ENCODE assay signal across 6 cellular contexts in the genomic region with DNA sequence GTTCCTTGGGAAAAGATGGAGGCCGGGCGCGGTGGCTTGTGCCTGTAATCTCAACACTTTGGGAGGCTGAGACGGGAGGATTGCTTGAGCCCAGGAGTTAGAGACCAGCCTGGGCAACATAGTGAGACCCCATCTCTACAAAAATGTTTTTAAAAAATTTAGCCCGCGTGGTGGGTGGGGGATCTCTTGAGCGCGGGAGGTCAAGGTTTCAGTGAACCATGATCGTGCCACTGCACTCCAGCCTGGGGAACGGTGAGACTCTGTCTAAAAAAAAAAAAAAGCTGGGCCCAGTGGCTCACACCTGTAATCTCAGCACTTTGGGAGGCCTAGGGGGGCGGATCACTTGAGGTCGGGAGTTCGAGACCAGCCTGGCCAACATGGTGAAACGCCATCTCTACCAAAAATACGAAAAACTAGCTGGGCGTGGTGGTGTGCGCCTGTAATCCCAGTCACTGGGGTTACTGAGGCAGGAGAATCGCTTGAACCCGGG. TPM values are rescaled to one million over a fixed set of nuclear protein-coding genes. Genes with fewer than 3 reads are reported as not detected.
DNase-seq lines count a peak whose midpoint lies in the region; ATAC-seq and TF ChIP-seq lines count a peak whose summit lies in the region.
"Not testable (repeated sequence)": the region's sequence is repeated elsewhere in the genome, so short reads cannot be mapped to it uniquely, and the experiment has no call there.

No MANE protein-coding gene starts in this region.

- 90% methylated on average over 19 of the region's 19 CpGs for WGBS in thymus

- in situ Hi-C loops in brain microvascular endothelial cell (cut with HindIII; ENCODE audit: low pct_ligation_motif_present, low sequenced_read_pairs) = not testable (repeated sequence)

- not testable (repeated sequence) for H3K27me3 ChIP-seq in brain microvascular endothelial cell (replicated peaks); thymus (ENCODE audit: control insufficient read depth, insufficient read depth)

- ATAC-seq in T-cell (replicated peaks in 1 of 4); left ventricle myocardium superior: not testable (repeated sequence)

- POLR2A ChIA-PET in T-cell (lab: Charles Lee) = interaction anchor here (0.5 to 0.8 kb wide), 4 partner anchors 10 to 306 kb away, joined by 4 to 5 read pairs (median 4); no protein-coding TSS in a partner anchor

- not testable (repeated sequence) for DNase-seq in T-cell, brain microvascular endothelial cell
- DNase-seq in left ventricle myocardium superior = peak; percentile 21

- H3K4me3 ChIP-seq in GM12875 (ENCODE audit: low read depth, low read length) (peak overlapping the region; percentile 58), brain microvascular endothelial cell (ENCODE audit: low read depth, low read length) (peak overlapping the region; percentile 99), thymus (ENCODE audit: low read length) (peak overlapping the region; percentile 98)

- intact Hi-C loops in left ventricle myocardium superior (cut with micrococcal nuclease) = loop anchor here (5.0 kb wide), 1 partner anchor 104 kb away; no protein-coding TSS in a partner anchor

- H3K36me3 Mint-ChIP-seq in T-cell (peaks cover 27% of the 10 kb centered on the region), nephron (ENCODE audit: low read depth) (peaks cover 26% of the 10 kb centered on the region)

- H3K36me3 ChIP-seq in brain microvascular endothelial cell (replicated peaks) = not testable (repeated sequence)
- H3K36me3 ChIP-seq in thymus (ENCODE audit: control insufficient read depth, insufficient read depth) = peaks cover 15% of the 10 kb centered on the region

- H3K4me3 Mint-ChIP-seq in T-cell = peak overlapping the region; percentile 91 to 100 (median 99)
- peak overlapping the region; percentile 96 to 100 (median 99) for H3K4me3 Mint-ChIP-seq in nephron

- H3K4me1 Mint-ChIP-seq in T-cell (peaks cover 25 to 44% (median 34%) of the 10 kb centered on the region in 3 donors), nephron (peaks cover 17% of the 10 kb centered on the region)

- H3K9me3 ChIP-seq in thymus (ENCODE audit: control insufficient read depth) = not testable (repeated sequence)

- H3K9me3 Mint-ChIP-seq in T-cell, nephron: not testable (repeated sequence)

- CTCF ChIA-PET in T-cell (lab: Charles Lee) = interaction anchor here (0.6 to 3.3 kb wide), 12 partner anchors 13 to 105 kb away, joined by 3 to 35 read pairs (median 6); partner anchors contain the start of genes DQX1 (in 1 of the 2), INO80B (in 1 of the 2), PCGF1 (in 1 of the 2) and WBP1 (in 1 of the 2)

- peaks cover 19% of the 10 kb centered on the region for H3K4me1 ChIP-seq in thymus (ENCODE audit: control insufficient read depth, insufficient read depth, low read length)

- not testable (repeated sequence) for H3K27me3 Mint-ChIP-seq in T-cell; nephron (ENCODE audit: low read depth)

- H3K27ac ChIP-seq in brain microvascular endothelial cell; thymus (ENCODE audit: low read depth): not testable (repeated sequence)

- peak overlapping the region; percentile 99 to 100 for H3K27ac Mint-ChIP-seq in T-cell
- H3K27ac Mint-ChIP-seq in nephron = peak overlapping the region; percentile 95 to 99 (median 98)

- TF ChIP-seq CTCF in GM12875 (IDR thresholded peaks at IDR 0.05; ENCODE audit: borderline replicate concordance, insufficient read depth, low read depth, low read length); brain microvascular endothelial cell (IDR thresholded peaks at IDR 0.05; ENCODE audit: low read depth, low read length, missing control alignments); nephron (IDR thresholded peaks at IDR 0.05; ENCODE audit: unreplicated experiment in 3 of 3): not testable (repeated sequence)

RNA-seq across cellular contexts. Expression of gene TTC31, which starts 0.8 kb away (rescaled TPM):
- 10 to 100 TPM; 33.1 to 45.8 (median 44.6) TPM for total RNA-seq in T-cell
- 9.4 TPM for total RNA-seq in left ventricle myocardium superior
- 23.5 TPM for polyA plus RNA-seq in thymus

RNA-seq across cellular contexts. Expression of gene CCDC142, which starts 0.9 kb away (rescaled TPM):
- 10 to 100 TPM; 16.1 to 59.3 (median 56.7) TPM for total RNA-seq in T-cell
- total RNA-seq in left ventricle myocardium superior = 6.6 TPM
- polyA plus RNA-seq in thymus = 6.7 TPM

RNA-seq across cellular contexts. Expression of gene MRPL53, which starts 11.2 kb away (rescaled TPM):
- total RNA-seq in T-cell = 10 to 100 TPM; 53.9 to 77.9 (median 59.4) TPM
- 163 TPM for total RNA-seq in left ventricle myocardium superior
- polyA plus RNA-seq in thymus = 67.7 TPM

RNA-seq across cellular contexts. Expression of gene LBX2, which starts 15.7 kb away (rescaled TPM):
- total RNA-seq in T-cell (under 1 TPM in 4 of 5 donors, not detected in 1; 0.32 to 0.73 (median 0.66) TPM), left ventricle myocardium superior (0.52 TPM)
- polyA plus RNA-seq in thymus = 0.89 TPM

RNA-seq across cellular contexts. Expression of gene MOGS, which starts 18.5 kb away (rescaled TPM):
- 100 to 1,000 TPM in 1 of 5 donors, 10 to 100 TPM in 4; 72.0 to 114 (median 93.8) TPM for total RNA-seq in T-cell
- total RNA-seq in left ventricle myocardium superior = 20.6 TPM
- polyA plus RNA-seq in thymus = 38.5 TPM
